ENCODE assay signal across 12 cellular contexts in genomic region chr2:127158614-127159290, GRCh38. TPM values are rescaled to one million over a fixed set of nuclear protein-coding genes. Genes with fewer than 3 reads are reported as not detected.
A peak's percentile ranks its signal among the peaks of the same experiment; 100 is the strongest.
DNase-seq lines count a peak whose midpoint lies in the region; ATAC-seq and TF ChIP-seq lines count a peak whose summit lies in the region.
"Had no signal": no experiment of that assay in that cellular context is flagged by ENCODE, and none has a peak within 500 bp of the region (broad histone marks: within the 10 kb centered on the region; RNA-seq: fewer than 3 reads in every experiment).

No MANE protein-coding gene starts in this region.

- TF ChIP-seq POLR2A in vagina (IDR thresholded peaks at IDR 0.05) = no peak

- no peak overlapping the region for H3K4me3 Mint-ChIP-seq in dendritic cell treated with granulocyte-macrophage colony-stimulating factor and Interleukin-4, amounts not matched to agents 40 ng/mL and 50 ng/mL, for 4 days
- H3K4me3 Mint-ChIP-seq in activated naive CD4-positive, alpha-beta T cell treated with anti-CD3 and anti-CD28 coated beads, Interleukin-2, amount 10 ng/mL, durations not matched to agents 7 days and 5 days = no peak overlapping the region
- H3K4me3 Mint-ChIP-seq: WTC11 had no signal

- no peaks in the 10 kb centered on the region for H3K9me3 Mint-ChIP-seq in dendritic cell treated with granulocyte-macrophage colony-stimulating factor and Interleukin-4, amounts not matched to agents 40 ng/mL and 50 ng/mL, for 4 days
- no peaks in the 10 kb centered on the region for H3K9me3 Mint-ChIP-seq in activated naive CD4-positive, alpha-beta T cell treated with anti-CD3 and anti-CD28 coated beads, Interleukin-2, amount 10 ng/mL, durations not matched to agents 7 days and 5 days

- H3K27ac ChIP-seq in left ventricle myocardium inferior (replicated peaks) (no peak overlapping the region), vagina (no peak overlapping the region)

- peak; percentile 82 for ATAC-seq in HG03095 (IDR thresholded peaks at IDR 0.05; ENCODE audit: unreplicated experiment)
- ATAC-seq: left cardiac atrium had no signal

- H3K4me1 Mint-ChIP-seq in dendritic cell treated with granulocyte-macrophage colony-stimulating factor and Interleukin-4, amounts not matched to agents 40 ng/mL and 50 ng/mL, for 4 days (ENCODE audit: low read depth) = peaks cover 21% of the 10 kb centered on the region
- no peaks in the 10 kb centered on the region for H3K4me1 Mint-ChIP-seq in activated naive CD4-positive, alpha-beta T cell treated with anti-CD3 and anti-CD28 coated beads, Interleukin-2, amount 10 ng/mL, durations not matched to agents 7 days and 5 days

- DNase-seq in cardiac septum (ENCODE audit: low spot score) = peak; percentile 57
- DNase-seq in left ventricle myocardium inferior = no peak
- DNase-seq in vagina (ENCODE audit: extremely low spot score in 2 of 2) = peak; percentile 61 to 74
- DNase-seq in retina = no peak
- DNase-seq in OCI-M2 (lab: John Stamatoyannopoulos, UW; ENCODE audit: unreplicated experiment) = no peak
- no peak for DNase-seq in activated naive CD4-positive, alpha-beta T cell treated with anti-CD3 and anti-CD28 coated beads, Interleukin-2, amount 10 ng/mL, durations not matched to agents 7 days and 5 days
- DNase-seq: left cardiac atrium, NCI-H146, NCI-H748 treated with DMSO at 0.1 percent for 48 hours had no signal

- peaks cover 47% of the 10 kb centered on the region for H3K27me3 ChIP-seq in left ventricle myocardium inferior (ENCODE audit: low read depth)
- no peaks in the 10 kb centered on the region for H3K27me3 ChIP-seq in vagina

- H3K4me3 ChIP-seq in left ventricle myocardium inferior (no peak overlapping the region), vagina (no peak overlapping the region)

- no peaks in the 10 kb centered on the region for H3K36me3 Mint-ChIP-seq in dendritic cell treated with granulocyte-macrophage colony-stimulating factor and Interleukin-4, amounts not matched to agents 40 ng/mL and 50 ng/mL, for 4 days (ENCODE audit: low read depth)
- no peaks in the 10 kb centered on the region for H3K36me3 Mint-ChIP-seq in activated naive CD4-positive, alpha-beta T cell treated with anti-CD3 and anti-CD28 coated beads, Interleukin-2, amount 10 ng/mL, durations not matched to agents 7 days and 5 days
- H3K36me3 Mint-ChIP-seq: WTC11 had no signal

- H3K36me3 ChIP-seq in left ventricle myocardium inferior (no peaks in the 10 kb centered on the region), vagina (no peaks in the 10 kb centered on the region)

- H3K27ac Mint-ChIP-seq in dendritic cell treated with granulocyte-macrophage colony-stimulating factor and Interleukin-4, amounts not matched to agents 40 ng/mL and 50 ng/mL, for 4 days = peak overlapping the region; percentile 43
- H3K27ac Mint-ChIP-seq in activated naive CD4-positive, alpha-beta T cell treated with anti-CD3 and anti-CD28 coated beads, Interleukin-2, amount 10 ng/mL, durations not matched to agents 7 days and 5 days = no peak overlapping the region
- H3K27ac Mint-ChIP-seq: WTC11 had no signal

- intact Hi-C loops in cardiac septum (cut with DNase I) (no loop called here), left ventricle myocardium inferior (cut with micrococcal nuclease) (no loop called here), vagina (cut with DNase I) (no loop called here)
- intact Hi-C loops in dendritic cell treated with granulocyte-macrophage colony-stimulating factor and Interleukin-4, amounts not matched to agents 40 ng/mL and 50 ng/mL, for 4 days (cut with micrococcal nuclease) = no loop called here

- H3K4me1 ChIP-seq in left ventricle myocardium inferior (peaks cover 2% of the 10 kb centered on the region), vagina (peaks cover 26% of the 10 kb centered on the region)

- TF ChIP-seq CTCF in left ventricle myocardium inferior (IDR thresholded peaks at IDR 0.05; ENCODE audit: borderline replicate concordance) (no peak), vagina (IDR thresholded peaks at IDR 0.05) (no peak)

- CTCF ChIA-PET in activated naive CD4-positive, alpha-beta T cell treated with anti-CD3 and anti-CD28 coated beads, Interleukin-2, amount 10 ng/mL, durations not matched to agents 7 days and 5 days (lab: Charles Lee) = interaction anchor here (0.6 kb wide), 1 partner anchor 206 kb away, joined by 3 read pairs; no protein-coding TSS in a partner anchor

- H3K9me3 ChIP-seq in left ventricle myocardium inferior (replicated peaks) (no peaks in the 10 kb centered on the region), vagina (no peaks in the 10 kb centered on the region)

- peaks cover 4% of the 10 kb centered on the region for H3K27me3 Mint-ChIP-seq in dendritic cell treated with granulocyte-macrophage colony-stimulating factor and Interleukin-4, amounts not matched to agents 40 ng/mL and 50 ng/mL, for 4 days
- peaks cover 34% of the 10 kb centered on the region for H3K27me3 Mint-ChIP-seq in activated naive CD4-positive, alpha-beta T cell treated with anti-CD3 and anti-CD28 coated beads, Interleukin-2, amount 10 ng/mL, durations not matched to agents 7 days and 5 days

RNA-seq across cellular contexts. Expression of gene BIN1, which starts 51.8 kb away (rescaled TPM):
- 14.0 TPM for total RNA-seq in cardiac septum
- 15.8 TPM for total RNA-seq in left ventricle myocardium inferior
- 60.9 TPM for total RNA-seq in vagina

Comparison
In these comparisons a context has a peak if more than half of its experiments do, and no peak if none do; other contexts are left out.
1. DNase-seq: peak in cardiac septum (single experiment) and vagina (2 of 2); none in left ventricle myocardium inferior (single experiment), retina (single experiment), OCI-M2 (single experiment) and activated naive CD4-positive, alpha-beta T cell treated with anti-CD3 and anti-CD28 coated beads, Interleukin-2, amount 10 ng/mL, durations not matched to agents 7 days and 5 days (single experiment).